ENCODE assay signal across 12 cellular contexts in the genomic region with DNA sequence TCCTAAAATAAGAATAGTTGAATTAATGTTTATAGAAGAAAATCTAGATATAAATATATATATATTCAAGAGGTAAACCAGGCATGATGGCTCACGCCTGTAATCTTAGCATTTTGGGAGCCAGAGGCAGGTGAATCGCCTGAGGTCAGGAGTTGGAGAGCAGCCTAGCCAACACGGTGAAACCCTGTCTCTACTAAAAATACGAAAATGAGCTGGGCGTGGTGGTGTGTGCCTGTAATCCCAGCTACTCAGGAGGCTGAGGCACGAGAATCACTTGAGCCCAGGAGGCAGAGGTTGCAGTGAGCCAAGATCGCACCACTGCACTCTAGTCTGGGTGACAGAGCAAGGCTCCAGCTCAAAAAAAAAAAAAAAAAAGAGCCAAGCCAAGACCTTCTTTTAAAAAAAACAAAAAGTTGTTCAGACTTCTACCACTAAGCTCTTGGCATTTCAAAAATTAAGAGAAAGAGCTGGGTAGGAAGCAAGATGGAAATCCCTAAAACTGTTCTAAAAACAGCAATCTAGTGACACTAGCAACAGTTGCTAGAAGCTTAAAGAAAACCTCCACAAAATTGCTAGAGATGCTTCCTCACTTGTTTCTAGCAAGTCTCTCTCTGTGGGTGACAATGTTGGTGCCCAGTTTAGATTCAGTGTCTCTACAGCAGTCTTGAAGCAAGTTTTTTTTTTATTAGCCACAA.
A peak's percentile ranks its signal among the peaks of the same experiment; 100 is the strongest.
DNase-seq lines count a peak whose midpoint lies in the region; ATAC-seq and TF ChIP-seq lines count a peak whose summit lies in the region.
"Had no signal": no experiment of that assay in that cellular context is flagged by ENCODE, and none has a peak within 500 bp of the region (broad histone marks: within the 10 kb centered on the region; RNA-seq: fewer than 3 reads in every experiment).

No MANE protein-coding gene starts in this region.

- no peak overlapping the region for H3K27ac Mint-ChIP-seq in nephron progenitor cell

- TF ChIP-seq CTCF in Peyer's patch (IDR thresholded peaks at IDR 0.05) (no peak), upper lobe of right lung (IDR thresholded peaks at IDR 0.05) (no peak), GM20000 (IDR thresholded peaks at IDR 0.05; ENCODE audit: extremely low read depth, missing control alignments) (no peak), GM13976 (IDR thresholded peaks at IDR 0.05; ENCODE audit: borderline replicate concordance, control extremely low read depth, extremely low read depth, insufficient read depth, missing control alignments) (no peak), nephron progenitor cell (IDR thresholded peaks at IDR 0.05) (no peak)

- no peaks in the 10 kb centered on the region for H3K36me3 ChIP-seq in Peyer's patch
- H3K36me3 ChIP-seq in effector memory CD4-positive, alpha-beta T cell (ENCODE audit: control insufficient read depth, insufficient read depth, low read length): no peaks in the 10 kb centered on the region
- no peaks in the 10 kb centered on the region for H3K36me3 ChIP-seq in upper lobe of right lung

- in situ Hi-C loops in GM13976 (cut with MboI; ENCODE audit: low sequenced_read_pairs, unreplicated experiment): no loop called here

- H3K36me3 Mint-ChIP-seq in nephron progenitor cell (ENCODE audit: low read depth): no peaks in the 10 kb centered on the region

- no peaks in the 10 kb centered on the region for H3K27me3 ChIP-seq in Peyer's patch
- H3K27me3 ChIP-seq in effector memory CD4-positive, alpha-beta T cell (replicated peaks; ENCODE audit: control insufficient read depth, insufficient read depth, low read length, poor library complexity, severe bottlenecking): no peaks in the 10 kb centered on the region
- H3K27me3 ChIP-seq in upper lobe of right lung: no peaks in the 10 kb centered on the region

- peak; percentile 22 for DNase-seq in stimulated activated CD4-positive, alpha-beta T cell treated with anti-CD3 and anti-CD28 coated beads, Interleukin-1b, Interleukin-23, amount 100 ng/mL, for 48 hours
- no peak for DNase-seq in stimulated activated CD4-positive, alpha-beta T cell treated with anti-CD3 and anti-CD28 coated beads, Interleukin-12 subunit alpha, Interleukin-12 subunit beta, amount 100 ng/mL, for 4 hours
- DNase-seq in Peyer's patch (no peak), upper lobe of right lung (no peak), GM20000 (ENCODE audit: low spot score) (no peak), GM13976 (ENCODE audit: low spot score) (no peak), nephron progenitor cell (no peak)
- no peak for DNase-seq in effector memory CD4-positive, alpha-beta T cell
- DNase-seq: caudate nucleus, NCI-H1048, NCI-H774 had no signal

- intact Hi-C loops in upper lobe of right lung (cut with DNase I): no loop called here

- H3K27ac ChIP-seq in Peyer's patch: peak overlapping the region; percentile 8 to 64 (median 42)
- H3K27ac ChIP-seq in effector memory CD4-positive, alpha-beta T cell (ENCODE audit: insufficient read depth, low read length, poor library complexity, severe bottlenecking): peak overlapping the region; percentile 79
- H3K27ac ChIP-seq in upper lobe of right lung: peak overlapping the region; percentile 27

- no peak for ATAC-seq in upper lobe of right lung

- H3K9me3 ChIP-seq in Peyer's patch (no peaks in the 10 kb centered on the region), upper lobe of right lung (no peaks in the 10 kb centered on the region)
- H3K9me3 ChIP-seq in effector memory CD4-positive, alpha-beta T cell (ENCODE audit: control insufficient read depth, low read length): no peaks in the 10 kb centered on the region

- no peaks in the 10 kb centered on the region for H3K4me1 Mint-ChIP-seq in nephron progenitor cell

- H3K4me1 ChIP-seq in Peyer's patch: peaks cover 0 to 18% (median 13%) of the 10 kb centered on the region in 4 donors
- peaks cover 49% of the 10 kb centered on the region for H3K4me1 ChIP-seq in effector memory CD4-positive, alpha-beta T cell (ENCODE audit: control insufficient read depth, insufficient read depth, low read length, poor library complexity, severe bottlenecking)
- H3K4me1 ChIP-seq in upper lobe of right lung: peaks cover 49% of the 10 kb centered on the region

- H3K4me3 Mint-ChIP-seq in nephron progenitor cell: no peak overlapping the region
- H3K4me3 Mint-ChIP-seq: neural crest cell had no signal

- no peaks in the 10 kb centered on the region for H3K9me3 Mint-ChIP-seq in nephron progenitor cell
- H3K9me3 Mint-ChIP-seq: neural crest cell had no signal

- TF ChIP-seq POLR2A in Peyer's patch (IDR thresholded peaks at IDR 0.05): no peak

- peaks cover 7% of the 10 kb centered on the region for H3K27me3 Mint-ChIP-seq in nephron progenitor cell (ENCODE audit: low read depth, poor library complexity)

- H3K4me3 ChIP-seq in Peyer's patch (no peak overlapping the region), upper lobe of right lung (no peak overlapping the region)
- peak overlapping the region; percentile 49 for H3K4me3 ChIP-seq in effector memory CD4-positive, alpha-beta T cell (ENCODE audit: insufficient read depth, low read depth, low read length, poor library complexity, severe bottlenecking)

Comparison
In these comparisons a context has a peak if more than half of its experiments do, and no peak if none do; other contexts are left out.
1. H3K27ac ChIP-seq: peak in every context shown above with its lines; median percentile 79 in effector memory CD4-positive, alpha-beta T cell; 42 in Peyer's patch; 27 in upper lobe of right lung.